Comparison of ENCODE assay signal across 25 cellular contexts in genomic region chr6:91083226-91083625, GRCh38.
DNase-seq lines count a peak whose midpoint lies in the region; ATAC-seq, FAIRE-seq and TF ChIP-seq lines count a peak whose summit lies in the region.
"Had no signal": no experiment of that assay in that cellular context is flagged by ENCODE, and none has a peak within 500 bp of the region (broad histone marks: within the 10 kb centered on the region; RNA-seq: fewer than 3 reads in every experiment).

No MANE protein-coding gene starts in this region.

- no peaks in the 10 kb centered on the region for H3K27me3 Mint-ChIP-seq in osteocyte (ENCODE audit: unreplicated experiment)
- no peaks in the 10 kb centered on the region for H3K27me3 Mint-ChIP-seq in activated CD4-positive, alpha-beta memory T cell treated with anti-CD3 and anti-CD28 coated beads for 36 hours
- H3K27me3 Mint-ChIP-seq: activated T-helper 17 cell treated with anti-CD3 and anti-CD28 coated beads, Interleukin-2, amount 50 U/mL, for 72 hours; CD4-positive, CD25-positive, alpha-beta regulatory T cell had no signal

- no peak overlapping the region for H3K27ac ChIP-seq in HepG2 (ENCODE audit: extremely low read length, insufficient read depth, low read length)
- H3K27ac ChIP-seq: ascending aorta, epithelial cell of prostate, foreskin keratinocyte, vagina had no signal

- no peaks in the 10 kb centered on the region for H3K27me3 ChIP-seq in HepG2 (ENCODE audit: control insufficient read depth in 1 of 2, insufficient read depth in 2 of 2, low read length in 2 of 2)
- H3K27me3 ChIP-seq: ascending aorta, foreskin keratinocyte, vagina had no signal

- peak overlapping the region; percentile 77 for H3K27ac Mint-ChIP-seq in osteocyte (ENCODE audit: unreplicated experiment)
- H3K27ac Mint-ChIP-seq in activated CD4-positive, alpha-beta memory T cell treated with anti-CD3 and anti-CD28 coated beads for 36 hours, result no peak overlapping the region
- H3K27ac Mint-ChIP-seq: activated naive CD8-positive, alpha-beta T cell; activated T-helper 17 cell treated with anti-CD3 and anti-CD28 coated beads, Interleukin-2, amount 50 U/mL, for 72 hours; CD4-positive, CD25-positive, alpha-beta regulatory T cell; naive thymus-derived CD4-positive, alpha-beta T cell; WTC11 had no signal

- H3K36me3 Mint-ChIP-seq in osteocyte (ENCODE audit: unreplicated experiment), result no peaks in the 10 kb centered on the region
- H3K36me3 Mint-ChIP-seq in activated CD4-positive, alpha-beta memory T cell treated with anti-CD3 and anti-CD28 coated beads for 36 hours, result no peaks in the 10 kb centered on the region
- H3K36me3 Mint-ChIP-seq: activated naive CD8-positive, alpha-beta T cell; CD4-positive, CD25-positive, alpha-beta regulatory T cell; naive thymus-derived CD4-positive, alpha-beta T cell; WTC11 had no signal

- no TSS peak for BruUV-seq in HepG2 (replicated peaks; lab: Mats Ljungman, UMichigan)

- no peak overlapping the region for H3K4me3 ChIP-seq in HepG2 (replicated peaks in 1 of 3; ENCODE audit: insufficient read depth in 1 of 3, low read depth in 2 of 3, low read length in 3 of 3)
- H3K4me3 ChIP-seq: ascending aorta, vagina had no signal

- H3K36me3 ChIP-seq in HepG2 (replicated peaks in 1 of 2; ENCODE audit: control insufficient read depth in 1 of 2, insufficient read depth in 2 of 2, low read length in 2 of 2), result no peaks in the 10 kb centered on the region
- H3K36me3 ChIP-seq: ascending aorta, vagina had no signal

- no peaks in the 10 kb centered on the region for H3K9me3 Mint-ChIP-seq in osteocyte (ENCODE audit: unreplicated experiment)
- H3K9me3 Mint-ChIP-seq in activated CD4-positive, alpha-beta memory T cell treated with anti-CD3 and anti-CD28 coated beads for 36 hours, result no peaks in the 10 kb centered on the region
- H3K9me3 Mint-ChIP-seq: activated T-helper 17 cell treated with anti-CD3 and anti-CD28 coated beads, Interleukin-2, amount 50 U/mL, for 72 hours; CD4-positive, CD25-positive, alpha-beta regulatory T cell; naive thymus-derived CD4-positive, alpha-beta T cell; WTC11 had no signal

- H4K20me1 ChIP-seq in HepG2 (ENCODE audit: insufficient read depth, low read length), result no peaks in the 10 kb centered on the region

- in situ Hi-C loops in HepG2 (cut with HindIII; ENCODE audit: extremely low pct_ligation_motif_present, low pct_unique_long_range_greater_than_20kb), result loop anchor here (25.0 kb wide), 1 partner anchor 1554 kb away; no protein-coding TSS in a partner anchor

- FAIRE-seq in HepG2 (lab: Jason Lieb, UNC), result no peak
- FAIRE-seq: H1 had no signal

- intact Hi-C loops in activated CD4-positive, alpha-beta memory T cell treated with anti-CD3 and anti-CD28 coated beads for 36 hours (cut with micrococcal nuclease), result no loop called here
- intact Hi-C loops in HepG2 (cut with micrococcal nuclease; ENCODE audit: unreplicated experiment), result loop anchor here (5.0 kb wide), 2 partner anchors 304 to 1694 kb away; no protein-coding TSS in a partner anchor

- H3K4me3 Mint-ChIP-seq in osteocyte (ENCODE audit: unreplicated experiment), result no peak overlapping the region
- H3K4me3 Mint-ChIP-seq in activated CD4-positive, alpha-beta memory T cell treated with anti-CD3 and anti-CD28 coated beads for 36 hours, result no peak overlapping the region
- H3K4me3 Mint-ChIP-seq: activated naive CD8-positive, alpha-beta T cell; activated T-helper 17 cell treated with anti-CD3 and anti-CD28 coated beads, Interleukin-2, amount 50 U/mL, for 72 hours; CD4-positive, CD25-positive, alpha-beta regulatory T cell; naive thymus-derived CD4-positive, alpha-beta T cell; WTC11 had no signal

- WGBS in HepG2 (ENCODE audit: low lambda C conversion rate), result 1% methylated on average over 4 of the region's 4 CpGs

- H2AFZ ChIP-seq in HepG2 (ENCODE audit: low read length), result no peak overlapping the region

- no peak for TF ChIP-seq POLR2A in HepG2 (IDR thresholded peaks at IDR 0.05; ENCODE audit: insufficient read depth in 1 of 2, low read depth in 2 of 2, low read length in 2 of 2)

- TF ChIP-seq RAD21 in HepG2 (CRISPR knock-in tag; IDR thresholded peaks at IDR 0.05), result no peak

- no peak overlapping the region for H3K9ac ChIP-seq in HepG2 (ENCODE audit: insufficient read depth, low read depth, low read length)

- no peak overlapping the region for H3K4me2 ChIP-seq in HepG2 (ENCODE audit: low read depth, low read length)

- ATAC-seq in HepG2, result no peak
- ATAC-seq: activated T-helper 17 cell treated with anti-CD3 and anti-CD28 coated beads, Interleukin-2, amount 50 U/mL, for 72 hours; naive thymus-derived CD4-positive, alpha-beta T cell; stimulated activated naive CD8-positive, alpha-beta T cell treated with anti-CD3 and anti-CD28 coated beads, Interleukin-15, Interleukin-2, amounts not matched to agents 100 U/mL and 50 U/mL, for 24 hours had no signal

- peaks cover 48% of the 10 kb centered on the region for H3K4me1 Mint-ChIP-seq in osteocyte (ENCODE audit: unreplicated experiment)
- H3K4me1 Mint-ChIP-seq in activated CD4-positive, alpha-beta memory T cell treated with anti-CD3 and anti-CD28 coated beads for 36 hours (ENCODE audit: low read depth), result no peaks in the 10 kb centered on the region
- H3K4me1 Mint-ChIP-seq: CD4-positive, CD25-positive, alpha-beta regulatory T cell had no signal

- no peaks in the 10 kb centered on the region for H3K4me1 ChIP-seq in HepG2 (ENCODE audit: insufficient read depth, low read length)
- H3K4me1 ChIP-seq: ascending aorta, foreskin keratinocyte, vagina had no signal

- TF ChIP-seq EP300 in HepG2 (IDR thresholded peaks at IDR 0.05; ENCODE audit: low read depth in 2 of 2, low read length in 2 of 2) (no peak), HepG2 (CRISPR knock-in tag; IDR thresholded peaks at IDR 0.05; ENCODE audit: borderline replicate concordance) (no peak)

- no peaks in the 10 kb centered on the region for H3K79me2 ChIP-seq in HepG2 (ENCODE audit: insufficient read depth, low read length)

- POLR2A ChIA-PET in activated CD4-positive, alpha-beta memory T cell treated with anti-CD3 and anti-CD28 coated beads for 36 hours (lab: Charles Lee), result no interaction called here
- POLR2A ChIA-PET in HepG2 (lab: Yijun Ruan, JAX), result no interaction called here

- DNase-seq in GM03348 (ENCODE audit: low spot score), result peak; percentile 13
- DNase-seq in NCI-H446 (lab: John Stamatoyannopoulos, UW), result peak; percentile 9 to 35
- peak; percentile 27 for DNase-seq in cerebellar cortex (ENCODE audit: low spot score)
- no peak for DNase-seq in osteocyte (ENCODE audit: extremely low spot score, unreplicated experiment)
- DNase-seq in activated CD4-positive, alpha-beta memory T cell treated with anti-CD3 and anti-CD28 coated beads for 36 hours, result no peak
- no peak for DNase-seq in activated naive CD4-positive, alpha-beta T cell (lab: John Stamatoyannopoulos, UW)
- no peak for DNase-seq in HepG2 (ENCODE audit: low spot score)
- DNase-seq: activated CD4-positive, alpha-beta T cell treated with anti-CD3 and anti-CD28 coated beads, Interleukin-2, amount 50 U/mL, for 4 hours; activated CD8-positive, alpha-beta memory T cell treated with anti-CD3 and anti-CD28 coated beads, Interleukin-2, amount 50 U/mL, for 48 hours; CD4-positive, CD25-positive, alpha-beta regulatory T cell; effector CD4-positive, alpha-beta T cell; Kasumi-1; naive thymus-derived CD4-positive, alpha-beta T cell; NCI-H187; NCI-H748 treated with DMSO at 0.1 percent for 48 hours; stimulated activated naive CD8-positive, alpha-beta T cell treated with anti-CD3 and anti-CD28 coated beads, Interleukin-15, Interleukin-2, amounts not matched to agents 100 U/mL and 50 U/mL, for 24 hours; T1000 had no signal

- no peak for TF ChIP-seq CTCF in osteocyte (IDR thresholded peaks at IDR 0.05)
- TF ChIP-seq CTCF in HepG2 (CRISPR knock-in tag; IDR thresholded peaks at IDR 0.05), result no peak

- CTCF ChIA-PET in activated CD4-positive, alpha-beta memory T cell treated with anti-CD3 and anti-CD28 coated beads for 36 hours (lab: Charles Lee), result interaction anchor here (0.9 kb wide), 1 partner anchor 8 kb away, joined by 3 read pairs; no protein-coding TSS in a partner anchor
- CTCF ChIA-PET in HepG2 (lab: Yijun Ruan, JAX; ENCODE audit: low intra/inter-chr PET ratio, low total read pairs), result no interaction called here

- no peaks in the 10 kb centered on the region for H3K9me3 ChIP-seq in HepG2 (ENCODE audit: low read length)
- H3K9me3 ChIP-seq: ascending aorta, vagina had no signal

TF ChIP-seq in HepG2, 621 proteins besides CTCF, POLR2A, EP300 and RAD21:
- no peak for TF ChIP-seq ZNF850 (CRISPR knock-in tag; conservative IDR thresholded peaks at IDR 0.05)
- no peak for TF ChIP-seq SATB2 (CRISPR knock-in tag; IDR thresholded peaks at IDR 0.05)
- TF ChIP-seq ATF2 (CRISPR knock-in tag; IDR thresholded peaks at IDR 0.05), result no peak
- no peak for TF ChIP-seq ZNF709 (CRISPR knock-in tag; IDR thresholded peaks at IDR 0.05)
- TF ChIP-seq PLRG1 (conservative IDR thresholded peaks at IDR 0.05), result no peak
- TF ChIP-seq SAFB2 (CRISPR knock-in tag; IDR thresholded peaks at IDR 0.05; ENCODE audit: borderline replicate concordance, low read depth), result no peak

Comparison
In these comparisons a context has a peak if more than half of its experiments do, and no peak if none do; other contexts are left out.
1. DNase-seq: peak in GM03348 (single experiment), NCI-H446 (2 of 2) and cerebellar cortex (single experiment); none in osteocyte (single experiment), activated CD4-positive, alpha-beta memory T cell treated with anti-CD3 and anti-CD28 coated beads for 36 hours (single experiment), activated naive CD4-positive, alpha-beta T cell (0 of 4) and HepG2 (single experiment).